1 cellular context compared by ENCODE assay signal in the genomic region with DNA sequence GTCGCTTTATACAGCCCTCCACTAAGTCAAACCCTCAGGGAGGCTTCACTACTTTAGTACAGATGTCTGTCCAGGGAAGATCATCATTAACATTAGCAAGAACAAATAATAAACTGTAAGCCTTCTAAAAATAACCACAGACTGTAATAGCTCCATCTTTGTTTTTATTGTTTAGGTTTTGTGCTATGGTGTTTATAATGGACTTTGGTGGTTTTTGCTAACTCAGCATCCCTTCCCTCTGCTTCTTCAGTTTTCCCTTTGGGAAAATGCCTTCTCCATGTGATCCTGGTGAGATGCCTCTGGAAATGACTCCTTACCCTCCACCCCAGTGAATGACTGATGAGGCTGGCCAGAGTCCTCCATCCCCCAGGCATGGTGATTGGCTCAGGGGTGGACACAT.
TF ChIP-seq lines count a peak whose summit lies in the region.

No MANE protein-coding gene starts in this region.

TF ChIP-seq in SK-N-SH, 30 proteins besides CTCF, POLR2A, EP300 and RAD21 (continued from another document):
- TF ChIP-seq, protein P1, sequence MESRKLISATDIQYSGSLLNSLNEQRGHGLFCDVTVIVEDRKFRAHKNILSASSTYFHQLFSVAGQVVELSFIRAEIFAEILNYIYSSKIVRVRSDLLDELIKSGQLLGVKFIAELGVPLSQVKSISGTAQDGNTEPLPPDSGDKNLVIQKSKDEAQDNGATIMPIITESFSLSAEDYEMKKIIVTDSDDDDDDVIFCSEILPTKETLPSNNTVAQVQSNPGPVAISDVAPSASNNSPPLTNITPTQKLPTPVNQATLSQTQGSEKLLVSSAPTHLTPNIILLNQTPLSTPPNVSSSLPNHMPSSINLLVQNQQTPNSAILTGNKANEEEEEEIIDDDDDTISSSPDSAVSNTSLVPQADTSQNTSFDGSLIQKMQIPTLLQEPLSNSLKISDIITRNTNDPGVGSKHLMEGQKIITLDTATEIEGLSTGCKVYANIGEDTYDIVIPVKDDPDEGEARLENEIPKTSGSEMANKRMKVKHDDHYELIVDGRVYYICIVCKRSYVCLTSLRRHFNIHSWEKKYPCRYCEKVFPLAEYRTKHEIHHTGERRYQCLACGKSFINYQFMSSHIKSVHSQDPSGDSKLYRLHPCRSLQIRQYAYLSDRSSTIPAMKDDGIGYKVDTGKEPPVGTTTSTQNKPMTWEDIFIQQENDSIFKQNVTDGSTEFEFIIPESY (IDR thresholded peaks at IDR 0.05; ENCODE audit: borderline replicate concordance, low read depth), result no peak
- TF ChIP-seq ELF1 (IDR thresholded peaks at IDR 0.05) (no peak), CHD2 (IDR thresholded peaks at IDR 0.05; ENCODE audit: low read length, partially characterized antibody) (no peak), YY1 (IDR thresholded peaks at IDR 0.05; ENCODE audit: low read depth) (no peak), NFIC (IDR thresholded peaks at IDR 0.05; ENCODE audit: borderline replicate concordance) (no peak), NRF1 (IDR thresholded peaks at IDR 0.05; ENCODE audit: low read depth, low read length) (no peak), JUND (IDR thresholded peaks at IDR 0.05) (no peak), USF2 (IDR thresholded peaks at IDR 0.05; ENCODE audit: borderline replicate concordance, low read depth, low read length) (no peak), FOSL2 (IDR thresholded peaks at IDR 0.05; ENCODE audit: borderline replicate concordance, low read depth) (no peak)
